ENCODE assay signal across 18 cellular contexts in the genomic region with DNA sequence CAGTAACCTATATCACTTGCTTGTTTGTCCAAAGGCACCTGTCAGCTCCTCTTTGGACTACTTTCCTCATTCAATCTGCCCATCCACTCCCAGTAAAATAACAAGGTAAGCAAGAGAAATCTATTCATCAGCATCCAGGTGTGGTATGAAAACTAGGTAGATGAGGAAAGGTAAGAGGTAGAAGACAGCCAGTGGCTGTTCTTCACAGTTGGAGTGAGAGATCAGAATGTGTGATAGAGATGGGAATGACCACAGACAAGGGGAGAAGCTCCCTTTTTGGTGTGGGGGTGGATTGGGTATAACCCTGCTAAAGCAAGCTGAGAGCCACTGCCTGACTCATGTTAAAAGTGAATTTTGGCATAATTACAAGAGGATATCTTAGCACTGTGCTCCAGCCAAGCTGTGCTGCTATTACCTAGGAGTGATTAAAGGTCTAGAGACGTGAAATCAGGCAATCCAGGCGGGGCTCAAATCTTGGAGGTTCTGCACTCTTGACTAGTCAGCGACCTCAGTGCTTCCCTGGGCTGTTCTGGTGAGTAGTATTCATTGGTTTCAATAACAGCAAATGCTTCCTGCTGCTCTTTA. TPM values are rescaled to one million over a fixed set of nuclear protein-coding genes. Genes with fewer than 3 reads are reported as not detected.
DNase-seq lines count a peak whose midpoint lies in the region; ATAC-seq, FAIRE-seq and TF ChIP-seq lines count a peak whose summit lies in the region.
"Had no signal": no experiment of that assay in that cellular context is flagged by ENCODE, and none has a peak within 500 bp of the region (broad histone marks: within the 10 kb centered on the region; RNA-seq: fewer than 3 reads in every experiment).

No MANE protein-coding gene starts in this region.

- H2AFZ ChIP-seq in keratinocyte (ENCODE audit: control insufficient read depth, low read length), result peak overlapping the region; percentile 38

- 62 to 71% methylated on average over 3 of the region's 3 CpGs for WGBS in endodermal cell (ENCODE audit: insufficient coverage in 1 of 2, insufficient read length in 1 of 2), 2 experiments

- H3K4me1 ChIP-seq in endodermal cell (ENCODE audit: control insufficient read depth, insufficient read depth, low read length), result peaks cover 27% of the 10 kb centered on the region
- H3K4me1 ChIP-seq in keratinocyte (ENCODE audit: control insufficient read depth, extremely low read depth, insufficient read depth, low read length), result peaks cover 41% of the 10 kb centered on the region
- H3K4me1 ChIP-seq: right lobe of liver, uterus had no signal

- H3K36me3 ChIP-seq in endodermal cell (ENCODE audit: control insufficient read depth, insufficient read depth, low read length), result no peaks in the 10 kb centered on the region
- no peaks in the 10 kb centered on the region for H3K36me3 ChIP-seq in keratinocyte (ENCODE audit: control insufficient read depth in 2 of 2, extremely low read depth in 1 of 2, insufficient read depth in 2 of 2, low read length in 2 of 2)
- H3K36me3 ChIP-seq: right lobe of liver, uterus had no signal

- H3K27ac Mint-ChIP-seq in endodermal cell, result peak overlapping the region; percentile 76
- no peak overlapping the region for H3K27ac Mint-ChIP-seq in stimulated activated memory B cell treated with anti-CD40 and anti-IgM and Interleukin-4, amounts not matched to agents 10 μg/mL and 1 μg/mL and 100 μg/mL, for 72 hours
- H3K27ac Mint-ChIP-seq: activated CD4-positive, alpha-beta T cell treated with anti-CD3 and anti-CD28 coated beads, Interleukin-2, amount 10 ng/mL, durations not matched to agents 7 days and 5 days had no signal

- no peaks in the 10 kb centered on the region for H3K36me3 Mint-ChIP-seq in endodermal cell (ENCODE audit: low read depth)
- no peaks in the 10 kb centered on the region for H3K36me3 Mint-ChIP-seq in stimulated activated memory B cell treated with anti-CD40 and anti-IgM and Interleukin-4, amounts not matched to agents 10 μg/mL and 1 μg/mL and 100 μg/mL, for 72 hours

- TF ChIP-seq CTCF in endodermal cell (conservative IDR thresholded peaks at IDR 0.05) (no peak), keratinocyte (optimal IDR thresholded peaks at IDR 0.05 in 1 of 3, IDR thresholded peaks at IDR 0.05 in 1 of 3, conservative IDR thresholded peaks at IDR 0.05 in 1 of 3; ENCODE audit: extremely low read depth in 1 of 3, insufficient read depth in 2 of 3, low read length in 3 of 3) (no peak)

- FAIRE-seq in keratinocyte (lab: Jason Lieb, UNC), result peak; percentile 96
- FAIRE-seq: endothelial cell of umbilical vein had no signal

- H3K4me2 ChIP-seq in keratinocyte (ENCODE audit: control insufficient read depth, extremely low read depth, insufficient read depth, low read depth, low read length), result peak overlapping the region; percentile 29

- H3K9me3 ChIP-seq in endodermal cell (ENCODE audit: control insufficient read depth, low read length) (no peaks in the 10 kb centered on the region), keratinocyte (ENCODE audit: control insufficient read depth, low read depth, low read length) (no peaks in the 10 kb centered on the region)
- H3K9me3 ChIP-seq: right lobe of liver, uterus had no signal

- H3K4me1 Mint-ChIP-seq in endodermal cell, result peaks cover 36% of the 10 kb centered on the region
- H3K4me1 Mint-ChIP-seq in stimulated activated memory B cell treated with anti-CD40 and anti-IgM and Interleukin-4, amounts not matched to agents 10 μg/mL and 1 μg/mL and 100 μg/mL, for 72 hours, result no peaks in the 10 kb centered on the region
- H3K4me1 Mint-ChIP-seq: activated CD4-positive, alpha-beta T cell treated with anti-CD3 and anti-CD28 coated beads, Interleukin-2, amount 10 ng/mL, durations not matched to agents 7 days and 5 days had no signal

- H3K4me3 Mint-ChIP-seq in endodermal cell, result no peak overlapping the region
- H3K4me3 Mint-ChIP-seq in stimulated activated memory B cell treated with anti-CD40 and anti-IgM and Interleukin-4, amounts not matched to agents 10 μg/mL and 1 μg/mL and 100 μg/mL, for 72 hours, result no peak overlapping the region
- H3K4me3 Mint-ChIP-seq: activated CD4-positive, alpha-beta T cell treated with anti-CD3 and anti-CD28 coated beads, Interleukin-2, amount 10 ng/mL, durations not matched to agents 7 days and 5 days had no signal

- H3K9me1 ChIP-seq in keratinocyte (ENCODE audit: control insufficient read depth, extremely low read depth, insufficient read depth, low read length), result no peaks in the 10 kb centered on the region

- no peaks in the 10 kb centered on the region for H3K79me2 ChIP-seq in keratinocyte (ENCODE audit: control insufficient read depth, insufficient read depth, low read length)

- H3K4me3 ChIP-seq in endodermal cell (ENCODE audit: low read length), result no peak overlapping the region
- no peak overlapping the region for H3K4me3 ChIP-seq in keratinocyte (ENCODE audit: control insufficient read depth in 2 of 3, extremely low read depth in 1 of 3, insufficient read depth in 2 of 3, low read depth in 1 of 3, low read length in 3 of 3)
- H3K4me3 ChIP-seq: right lobe of liver, uterus had no signal

- H3K9me3 Mint-ChIP-seq in endodermal cell, result no peaks in the 10 kb centered on the region
- no peaks in the 10 kb centered on the region for H3K9me3 Mint-ChIP-seq in stimulated activated memory B cell treated with anti-CD40 and anti-IgM and Interleukin-4, amounts not matched to agents 10 μg/mL and 1 μg/mL and 100 μg/mL, for 72 hours
- H3K9me3 Mint-ChIP-seq: activated CD4-positive, alpha-beta T cell treated with anti-CD3 and anti-CD28 coated beads, Interleukin-2, amount 10 ng/mL, durations not matched to agents 7 days and 5 days had no signal

- DNase-seq in DMS79 treated with DMSO at 0.1 percent for 48 hours (lab: John Stamatoyannopoulos, UW), result peak; percentile 39
- peak; percentile 46 for DNase-seq in NCI-H226
- DNase-seq in endodermal cell, result peak; percentile 62
- DNase-seq in keratinocyte (ENCODE audit: low read depth, low spot score), result no peak
- no peak for DNase-seq in NCI-H2227 (lab: John Stamatoyannopoulos, UW; ENCODE audit: unreplicated experiment)
- DNase-seq: activated CD4-positive, alpha-beta T cell treated with anti-CD3 and anti-CD28 coated beads, Interleukin-2, amount 10 ng/mL, durations not matched to agents 7 days and 5 days; activated naive CD4-positive, alpha-beta T cell treated with Interleukin-2 at 50 U/mL for 16 hours; cortex of kidney; glutamatergic neuron; NCI-H2081; NCI-H69; OCI-M1; right lobe of liver; uterus had no signal

- dilution Hi-C loops in keratinocyte (cut with MboI; ENCODE audit: extremely low pct_ligation_motif_present, low sequenced_read_pairs), result no loop called here

- H4K20me1 ChIP-seq in keratinocyte (ENCODE audit: control insufficient read depth, extremely low read depth, insufficient read depth, low read length), result no peaks in the 10 kb centered on the region

- H3K9ac ChIP-seq in endodermal cell (ENCODE audit: extremely low read depth, low read length, poor library complexity, severe bottlenecking), result no peak overlapping the region
- no peak overlapping the region for H3K9ac ChIP-seq in keratinocyte (ENCODE audit: control insufficient read depth, extremely low read depth, insufficient read depth, low read length)

- H3K27me3 ChIP-seq in endodermal cell (ENCODE audit: control insufficient read depth, insufficient read depth, low read length, poor library complexity, severe bottlenecking) (no peaks in the 10 kb centered on the region), keratinocyte (ENCODE audit: control insufficient read depth, extremely low read depth, insufficient read depth, low read length) (no peaks in the 10 kb centered on the region)
- H3K27me3 ChIP-seq: right lobe of liver, uterus had no signal

- H3K27ac ChIP-seq in endodermal cell (ENCODE audit: low read depth, low read length) (no peak overlapping the region), keratinocyte (ENCODE audit: control insufficient read depth, insufficient read depth, low read length) (peak overlapping the region; percentile 16)
- H3K27ac ChIP-seq: right lobe of liver, uterus had no signal

- no peak for ATAC-seq in HG02852 (IDR thresholded peaks at IDR 0.05; ENCODE audit: unreplicated experiment)
- ATAC-seq in stimulated activated memory B cell treated with anti-CD40 and anti-IgM and Interleukin-4, amounts not matched to agents 10 μg/mL and 1 μg/mL and 100 μg/mL, for 72 hours, result no peak
- ATAC-seq in HG03196 (IDR thresholded peaks at IDR 0.05; ENCODE audit: unreplicated experiment), result no peak
- ATAC-seq: right lobe of liver had no signal

- peaks cover 7% of the 10 kb centered on the region for H3K27me3 Mint-ChIP-seq in endodermal cell (ENCODE audit: insufficient read depth)
- peaks cover 22% of the 10 kb centered on the region for H3K27me3 Mint-ChIP-seq in stimulated activated memory B cell treated with anti-CD40 and anti-IgM and Interleukin-4, amounts not matched to agents 10 μg/mL and 1 μg/mL and 100 μg/mL, for 72 hours
- H3K27me3 Mint-ChIP-seq: activated CD4-positive, alpha-beta T cell treated with anti-CD3 and anti-CD28 coated beads, Interleukin-2, amount 10 ng/mL, durations not matched to agents 7 days and 5 days had no signal

RNA-seq across cellular contexts. Expression of a gene that starts 28.1 kb away (rescaled TPM):
- 10 to 100 TPM in 1 of 2 donors, 1 to 10 TPM in 1; 7.0 to 12.7 TPM for total RNA-seq in endodermal cell
- polyA plus RNA-seq in endodermal cell (2013, experiment 1 of 2), result 35.2 TPM
- polyA plus RNA-seq in endodermal cell (2013, experiment 2 of 2), result 28.1 TPM
- 1.1 to 1.7 TPM (median 1.4 TPM) in 3 replicates for polyA plus RNA-seq in keratinocyte
- polyA plus RNA-seq in keratinocyte (2011; ENCODE audit: low read depth), result 0.50 TPM
- polyA plus RNA-seq in keratinocyte (2011; cell fraction: cytosol; rRNA removed), result 0.56 and 0.70 TPM in 2 replicates
- 0.71 and 0.97 TPM in 2 replicates for polyA plus RNA-seq in keratinocyte (2011; cell fraction: nucleus; rRNA removed)
- polyA plus RNA-seq in keratinocyte (2012; ENCODE audit: low replicate concordance), result 0.93 and 1.2 TPM in 2 replicates
- polyA minus RNA-seq in keratinocyte, result 0.36 to 1.1 TPM (median 0.53 TPM) in 3 replicates
- not detected for polyA minus RNA-seq in keratinocyte (2011; cell fraction: cytosol; rRNA and poly(A)+ RNA removed)
- 0.21 and 0.70 TPM in 2 replicates for polyA minus RNA-seq in keratinocyte (2011; cell fraction: nucleus; rRNA and poly(A)+ RNA removed)
- total RNA-seq: endothelial cell of umbilical vein had no signal

Comparison
In these comparisons a context has a peak if more than half of its experiments do, and no peak if none do; other contexts are left out.
1. DNase-seq: peak in DMS79 treated with DMSO at 0.1 percent for 48 hours (single experiment), NCI-H226 (single experiment) and endodermal cell (single experiment); none in keratinocyte (single experiment) and NCI-H2227 (single experiment).